In the genomic region with DNA sequence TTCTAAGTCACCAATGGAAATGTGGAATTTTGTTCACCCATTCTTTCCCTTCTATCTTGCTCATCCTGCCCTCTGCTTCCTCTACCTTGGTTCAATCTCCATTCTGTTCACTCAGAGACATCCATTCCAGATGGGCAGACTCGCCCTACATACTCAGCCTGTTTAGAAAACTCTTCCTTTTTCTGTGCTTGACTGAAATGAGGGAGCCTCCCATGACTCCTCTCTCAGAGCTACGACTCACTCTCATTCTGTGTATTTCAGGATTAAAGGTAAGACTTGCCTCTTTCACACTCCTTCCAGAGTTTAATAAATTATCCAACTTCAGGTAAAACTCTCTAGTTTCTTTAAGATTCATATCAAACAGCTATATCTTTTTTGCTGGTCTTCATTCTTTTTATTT, we compare ENCODE assay signal across 1 cellular context.
TF ChIP-seq lines count a peak whose summit lies in the region.

No MANE protein-coding gene starts in this region.

TF ChIP-seq in H1, 55 proteins besides CTCF, POLR2A, EP300 and RAD21:
- TF ChIP-seq CHD1 (IDR thresholded peaks at IDR 0.05; ENCODE audit: low read depth, low read length) (no peak), TBP (IDR thresholded peaks at IDR 0.05; ENCODE audit: low read depth, low read length) (no peak), RNF2 (IDR thresholded peaks at IDR 0.05; ENCODE audit: borderline replicate concordance, low read depth, low read length, missing control alignments, poor library complexity, severe bottlenecking) (no peak), GABPA (IDR thresholded peaks at IDR 0.05; ENCODE audit: borderline replicate concordance, insufficient read depth, low read length) (no peak), KDM5A (IDR thresholded peaks at IDR 0.05; ENCODE audit: low read length) (no peak), SIX5 (IDR thresholded peaks at IDR 0.05; ENCODE audit: low read depth, low read length) (no peak), RFX5 (IDR thresholded peaks at IDR 0.05; ENCODE audit: borderline replicate concordance, low read depth, low read length) (no peak), NANOG (IDR thresholded peaks at IDR 0.05; ENCODE audit: insufficient read depth, low read depth, low read length, poor library complexity, severe bottlenecking) (no peak), CREB1 (IDR thresholded peaks at IDR 0.05) (no peak), TEAD4 (IDR thresholded peaks at IDR 0.05; ENCODE audit: low read depth, low read length) (no peak), CEBPB (IDR thresholded peaks at IDR 0.05; ENCODE audit: low read depth, low read length) (no peak), TAF1 (IDR thresholded peaks at IDR 0.05; ENCODE audit: low read depth, low read length) (no peak)
- TF ChIP-seq, protein P1, sequence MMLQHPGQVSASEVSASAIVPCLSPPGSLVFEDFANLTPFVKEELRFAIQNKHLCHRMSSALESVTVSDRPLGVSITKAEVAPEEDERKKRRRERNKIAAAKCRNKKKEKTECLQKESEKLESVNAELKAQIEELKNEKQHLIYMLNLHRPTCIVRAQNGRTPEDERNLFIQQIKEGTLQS (IDR thresholded peaks at IDR 0.05; ENCODE audit: insufficient read depth, low read depth, low read length), result no peak
- TF ChIP-seq, protein P2, sequence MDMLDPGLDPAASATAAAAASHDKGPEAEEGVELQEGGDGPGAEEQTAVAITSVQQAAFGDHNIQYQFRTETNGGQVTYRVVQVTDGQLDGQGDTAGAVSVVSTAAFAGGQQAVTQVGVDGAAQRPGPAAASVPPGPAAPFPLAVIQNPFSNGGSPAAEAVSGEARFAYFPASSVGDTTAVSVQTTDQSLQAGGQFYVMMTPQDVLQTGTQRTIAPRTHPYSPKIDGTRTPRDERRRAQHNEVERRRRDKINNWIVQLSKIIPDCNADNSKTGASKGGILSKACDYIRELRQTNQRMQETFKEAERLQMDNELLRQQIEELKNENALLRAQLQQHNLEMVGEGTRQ (IDR thresholded peaks at IDR 0.05; ENCODE audit: low read length), result no peak
